1 cellular context compared by ENCODE assay signal in the genomic region with DNA sequence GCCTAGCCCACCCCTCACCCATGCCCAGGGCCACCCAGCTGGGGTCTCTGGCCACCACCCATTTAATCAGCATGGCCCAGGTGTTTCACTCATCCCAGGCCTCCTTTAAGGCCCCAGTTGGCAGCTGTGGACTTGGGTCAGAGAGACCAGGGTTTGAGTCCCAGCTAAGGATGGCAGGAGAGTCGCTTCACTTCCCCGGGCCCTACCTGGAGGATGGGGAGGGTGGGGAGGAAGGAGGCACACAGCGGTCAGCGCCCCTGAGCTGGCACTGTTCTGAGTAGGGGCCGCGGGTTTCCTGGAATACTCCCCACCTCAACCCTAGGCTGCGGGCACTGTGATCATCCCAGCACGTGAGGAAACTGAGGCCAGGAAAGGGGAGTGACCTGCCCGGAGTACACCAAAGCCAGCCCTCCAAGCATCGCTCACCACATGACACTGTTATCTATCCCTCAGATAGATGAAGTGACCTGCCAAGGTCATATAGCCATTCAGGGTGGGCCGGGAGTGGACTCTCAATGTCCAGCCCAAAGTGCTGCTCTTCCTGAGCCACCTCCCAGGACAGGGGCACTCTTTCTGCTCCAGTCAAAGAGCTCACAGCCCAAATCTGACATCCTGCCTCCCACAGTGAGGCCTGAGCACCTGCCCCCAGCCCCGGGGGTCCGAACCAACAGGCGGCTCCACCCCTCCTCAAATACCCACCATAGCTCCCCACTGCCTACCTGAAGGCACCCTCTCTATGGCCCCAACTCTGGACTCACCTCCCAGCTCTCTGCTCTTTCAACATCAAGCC.
TF ChIP-seq lines count a peak whose summit lies in the region.

No MANE protein-coding gene starts in this region.

TF ChIP-seq in SK-N-SH treated with all-trans-retinoic acid at 6 μM for 48 hours, 23 proteins besides CTCF, POLR2A, EP300 and RAD21 (continued from another document):
- TF ChIP-seq, protein P1, sequence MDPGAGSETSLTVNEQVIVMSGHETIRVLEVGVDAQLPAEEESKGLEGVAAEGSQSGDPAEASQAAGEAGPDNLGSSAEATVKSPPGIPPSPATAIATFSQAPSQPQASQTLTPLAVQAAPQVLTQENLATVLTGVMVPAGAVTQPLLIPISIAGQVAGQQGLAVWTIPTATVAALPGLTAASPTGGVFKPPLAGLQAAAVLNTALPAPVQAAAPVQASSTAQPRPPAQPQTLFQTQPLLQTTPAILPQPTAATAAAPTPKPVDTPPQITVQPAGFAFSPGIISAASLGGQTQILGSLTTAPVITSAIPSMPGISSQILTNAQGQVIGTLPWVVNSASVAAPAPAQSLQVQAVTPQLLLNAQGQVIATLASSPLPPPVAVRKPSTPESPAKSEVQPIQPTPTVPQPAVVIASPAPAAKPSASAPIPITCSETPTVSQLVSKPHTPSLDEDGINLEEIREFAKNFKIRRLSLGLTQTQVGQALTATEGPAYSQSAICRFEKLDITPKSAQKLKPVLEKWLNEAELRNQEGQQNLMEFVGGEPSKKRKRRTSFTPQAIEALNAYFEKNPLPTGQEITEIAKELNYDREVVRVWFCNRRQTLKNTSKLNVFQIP (CRISPR knock-in tag; IDR thresholded peaks at IDR 0.05; ENCODE audit: borderline replicate concordance, low read depth), result no peak
- TF ChIP-seq TOX (CRISPR knock-in tag; IDR thresholded peaks at IDR 0.05; ENCODE audit: borderline replicate concordance) (no peak), ZNF70 (CRISPR knock-in tag; IDR thresholded peaks at IDR 0.05) (no peak)
